Comparison of ENCODE assay signal across 1 cellular context in genomic region chr6:138987643-138988468, GRCh38.
TF ChIP-seq lines count a peak whose summit lies in the region.

A gene with protein sequence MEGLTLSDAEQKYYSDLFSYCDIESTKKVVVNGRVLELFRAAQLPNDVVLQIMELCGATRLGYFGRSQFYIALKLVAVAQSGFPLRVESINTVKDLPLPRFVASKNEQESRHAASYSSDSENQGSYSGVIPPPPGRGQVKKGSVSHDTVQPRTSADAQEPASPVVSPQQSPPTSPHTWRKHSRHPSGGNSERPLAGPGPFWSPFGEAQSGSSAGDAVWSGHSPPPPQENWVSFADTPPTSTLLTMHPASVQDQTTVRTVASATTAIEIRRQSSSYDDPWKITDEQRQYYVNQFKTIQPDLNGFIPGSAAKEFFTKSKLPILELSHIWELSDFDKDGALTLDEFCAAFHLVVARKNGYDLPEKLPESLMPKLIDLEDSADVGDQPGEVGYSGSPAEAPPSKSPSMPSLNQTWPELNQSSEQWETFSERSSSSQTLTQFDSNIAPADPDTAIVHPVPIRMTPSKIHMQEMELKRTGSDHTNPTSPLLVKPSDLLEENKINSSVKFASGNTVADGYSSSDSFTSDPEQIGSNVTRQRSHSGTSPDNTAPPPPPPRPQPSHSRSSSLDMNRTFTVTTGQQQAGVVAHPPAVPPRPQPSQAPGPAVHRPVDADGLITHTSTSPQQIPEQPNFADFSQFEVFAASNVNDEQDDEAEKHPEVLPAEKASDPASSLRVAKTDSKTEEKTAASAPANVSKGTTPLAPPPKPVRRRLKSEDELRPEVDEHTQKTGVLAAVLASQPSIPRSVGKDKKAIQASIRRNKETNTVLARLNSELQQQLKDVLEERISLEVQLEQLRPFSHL (minus strand): TSS chr6:138988253. CDS start chr6:138987682, 571 bp downstream.

TF ChIP-seq in HEK293, 187 proteins besides CTCF, POLR2A, EP300 and RAD21 (continued from another document and continues in another):
- TF ChIP-seq, protein P1, sequence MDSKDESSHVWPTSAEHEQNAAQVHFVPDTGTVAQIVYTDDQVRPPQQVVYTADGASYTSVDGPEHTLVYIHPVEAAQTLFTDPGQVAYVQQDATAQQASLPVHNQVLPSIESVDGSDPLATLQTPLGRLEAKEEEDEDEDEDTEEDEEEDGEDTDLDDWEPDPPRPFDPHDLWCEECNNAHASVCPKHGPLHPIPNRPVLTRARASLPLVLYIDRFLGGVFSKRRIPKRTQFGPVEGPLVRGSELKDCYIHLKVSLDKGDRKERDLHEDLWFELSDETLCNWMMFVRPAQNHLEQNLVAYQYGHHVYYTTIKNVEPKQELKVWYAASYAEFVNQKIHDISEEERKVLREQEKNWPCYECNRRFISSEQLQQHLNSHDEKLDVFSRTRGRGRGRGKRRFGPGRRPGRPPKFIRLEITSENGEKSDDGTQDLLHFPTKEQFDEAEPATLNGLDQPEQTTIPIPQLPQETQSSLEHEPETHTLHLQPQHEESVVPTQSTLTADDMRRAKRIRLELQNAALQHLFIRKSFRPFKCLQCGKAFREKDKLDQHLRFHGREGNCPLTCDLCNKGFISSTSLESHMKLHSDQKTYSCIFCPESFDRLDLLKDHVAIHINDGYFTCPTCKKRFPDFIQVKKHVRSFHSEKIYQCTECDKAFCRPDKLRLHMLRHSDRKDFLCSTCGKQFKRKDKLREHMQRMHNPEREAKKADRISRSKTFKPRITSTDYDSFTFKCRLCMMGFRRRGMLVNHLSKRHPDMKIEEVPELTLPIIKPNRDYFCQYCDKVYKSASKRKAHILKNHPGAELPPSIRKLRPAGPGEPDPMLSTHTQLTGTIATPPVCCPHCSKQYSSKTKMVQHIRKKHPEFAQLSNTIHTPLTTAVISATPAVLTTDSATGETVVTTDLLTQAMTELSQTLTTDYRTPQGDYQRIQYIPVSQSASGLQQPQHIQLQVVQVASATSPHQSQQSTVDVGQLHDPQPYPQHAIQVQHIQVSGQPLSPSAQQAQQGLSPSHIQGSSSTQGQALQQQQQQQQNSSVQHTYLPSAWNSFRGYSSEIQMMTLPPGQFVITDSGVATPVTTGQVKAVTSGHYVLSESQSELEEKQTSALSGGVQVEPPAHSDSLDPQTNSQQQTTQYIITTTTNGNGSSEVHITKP (tag by site-specific recombination; IDR thresholded peaks at IDR 0.05): peak; percentile 88
- TF ChIP-seq ZXDB (tag by site-specific recombination; IDR thresholded peaks at IDR 0.05) (peak; percentile 81), RBAK (tag by site-specific recombination; IDR thresholded peaks at IDR 0.05) (no peak), ZBTB20 (tag by site-specific recombination; IDR thresholded peaks at IDR 0.05) (peak; percentile 57; the same call in 1 of the 2 replicates), KLF7 (tag by site-specific recombination; IDR thresholded peaks at IDR 0.05; ENCODE audit: borderline replicate concordance) (peak; percentile 76), GLI2 (tag by site-specific recombination; IDR thresholded peaks at IDR 0.05; ENCODE audit: borderline replicate concordance, low read depth) (no peak; the same call in 1 of the 2 replicates), ZNF37A (tag by site-specific recombination; IDR thresholded peaks at IDR 0.05) (no peak), REPIN1 (tag by site-specific recombination; IDR thresholded peaks at IDR 0.05; ENCODE audit: low read depth) (0 out of 2 replicates have a peak, but pooled peaks have one; percentile 29), KLF9 (tag by site-specific recombination; IDR thresholded peaks at IDR 0.05; ENCODE audit: low read depth) (peak; percentile 71), ZNF658 (tag by site-specific recombination; IDR thresholded peaks at IDR 0.05) (no peak), KLF17 (tag by site-specific recombination; IDR thresholded peaks at IDR 0.05) (peak; percentile 83), HIC1 (tag by site-specific recombination; IDR thresholded peaks at IDR 0.05) (no peak), ZNF837 (tag by site-specific recombination; IDR thresholded peaks at IDR 0.05) (no peak), ZSCAN16 (tag by site-specific recombination; IDR thresholded peaks at IDR 0.05) (no peak), ZNF558 (tag by site-specific recombination; IDR thresholded peaks at IDR 0.05) (no peak), SP7 (tag by site-specific recombination; IDR thresholded peaks at IDR 0.05) (peak; percentile 89), ZNF175 (tag by site-specific recombination; IDR thresholded peaks at IDR 0.05) (no peak), BCL6B (tag by site-specific recombination; IDR thresholded peaks at IDR 0.05) (no peak), ZNF416 (tag by site-specific recombination; IDR thresholded peaks at IDR 0.05) (no peak), ZFP37 (tag by site-specific recombination; IDR thresholded peaks at IDR 0.05) (peak; percentile 91; the same call in 1 of the 2 replicates), ZNF112 (tag by site-specific recombination; IDR thresholded peaks at IDR 0.05) (no peak), ZNF654 (tag by site-specific recombination; IDR thresholded peaks at IDR 0.05; ENCODE audit: low read depth) (no peak; the same call in 1 of the 2 replicates), ZBTB1 (tag by site-specific recombination; IDR thresholded peaks at IDR 0.05) (no peak), ZEB2 (tag by site-specific recombination; IDR thresholded peaks at IDR 0.05) (peak; percentile 87), ZFP41 (tag by site-specific recombination; IDR thresholded peaks at IDR 0.05; ENCODE audit: borderline replicate concordance) (no peak), OVOL3 (tag by site-specific recombination; IDR thresholded peaks at IDR 0.05) (no peak), REST (tag by site-specific recombination; IDR thresholded peaks at IDR 0.05) (no peak), ZNF211 (tag by site-specific recombination; IDR thresholded peaks at IDR 0.05; ENCODE audit: low read depth) (no peak), BCL11B (tag by site-specific recombination; IDR thresholded peaks at IDR 0.05; ENCODE audit: low read depth) (no peak), ZNF335 (tag by site-specific recombination; conservative IDR thresholded peaks at IDR 0.05) (0 out of 2 replicates have a peak, but pooled peaks have one; percentile 21), ZNF391 (tag by site-specific recombination; IDR thresholded peaks at IDR 0.05; ENCODE audit: borderline replicate concordance, low read depth) (peak; percentile 37; the same call in 1 of the 2 replicates), ZNF747 (tag by site-specific recombination; IDR thresholded peaks at IDR 0.05) (no peak)
- TF ChIP-seq, protein P2, sequence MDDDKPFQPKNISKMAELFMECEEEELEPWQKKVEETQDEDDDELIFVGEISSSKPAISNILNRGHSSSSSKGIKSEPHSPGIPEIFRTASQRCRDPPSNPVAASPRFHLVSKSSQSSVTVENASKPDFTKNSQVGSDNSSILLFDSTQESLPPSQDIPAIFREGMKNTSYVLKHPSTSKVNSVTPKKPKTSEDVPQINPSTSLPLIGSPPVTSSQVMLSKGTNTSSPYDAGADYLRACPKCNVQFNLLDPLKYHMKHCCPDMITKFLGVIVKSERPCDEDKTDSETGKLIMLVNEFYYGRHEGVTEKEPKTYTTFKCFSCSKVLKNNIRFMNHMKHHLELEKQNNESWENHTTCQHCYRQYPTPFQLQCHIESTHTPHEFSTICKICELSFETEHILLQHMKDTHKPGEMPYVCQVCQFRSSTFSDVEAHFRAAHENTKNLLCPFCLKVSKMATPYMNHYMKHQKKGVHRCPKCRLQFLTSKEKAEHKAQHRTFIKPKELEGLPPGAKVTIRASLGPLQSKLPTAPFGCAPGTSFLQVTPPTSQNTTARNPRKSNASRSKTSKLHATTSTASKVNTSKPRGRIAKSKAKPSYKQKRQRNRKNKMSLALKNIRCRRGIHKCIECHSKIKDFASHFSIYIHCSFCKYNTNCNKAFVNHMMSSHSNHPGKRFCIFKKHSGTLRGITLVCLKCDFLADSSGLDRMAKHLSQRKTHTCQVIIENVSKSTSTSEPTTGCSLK (tag by site-specific recombination; IDR thresholded peaks at IDR 0.05): no peak
- TF ChIP-seq, protein P3, sequence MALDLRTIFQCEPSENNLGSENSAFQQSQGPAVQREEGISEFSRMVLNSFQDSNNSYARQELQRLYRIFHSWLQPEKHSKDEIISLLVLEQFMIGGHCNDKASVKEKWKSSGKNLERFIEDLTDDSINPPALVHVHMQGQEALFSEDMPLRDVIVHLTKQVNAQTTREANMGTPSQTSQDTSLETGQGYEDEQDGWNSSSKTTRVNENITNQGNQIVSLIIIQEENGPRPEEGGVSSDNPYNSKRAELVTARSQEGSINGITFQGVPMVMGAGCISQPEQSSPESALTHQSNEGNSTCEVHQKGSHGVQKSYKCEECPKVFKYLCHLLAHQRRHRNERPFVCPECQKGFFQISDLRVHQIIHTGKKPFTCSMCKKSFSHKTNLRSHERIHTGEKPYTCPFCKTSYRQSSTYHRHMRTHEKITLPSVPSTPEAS (tag by site-specific recombination; IDR thresholded peaks at IDR 0.05): no peak
- TF ChIP-seq, protein P4, sequence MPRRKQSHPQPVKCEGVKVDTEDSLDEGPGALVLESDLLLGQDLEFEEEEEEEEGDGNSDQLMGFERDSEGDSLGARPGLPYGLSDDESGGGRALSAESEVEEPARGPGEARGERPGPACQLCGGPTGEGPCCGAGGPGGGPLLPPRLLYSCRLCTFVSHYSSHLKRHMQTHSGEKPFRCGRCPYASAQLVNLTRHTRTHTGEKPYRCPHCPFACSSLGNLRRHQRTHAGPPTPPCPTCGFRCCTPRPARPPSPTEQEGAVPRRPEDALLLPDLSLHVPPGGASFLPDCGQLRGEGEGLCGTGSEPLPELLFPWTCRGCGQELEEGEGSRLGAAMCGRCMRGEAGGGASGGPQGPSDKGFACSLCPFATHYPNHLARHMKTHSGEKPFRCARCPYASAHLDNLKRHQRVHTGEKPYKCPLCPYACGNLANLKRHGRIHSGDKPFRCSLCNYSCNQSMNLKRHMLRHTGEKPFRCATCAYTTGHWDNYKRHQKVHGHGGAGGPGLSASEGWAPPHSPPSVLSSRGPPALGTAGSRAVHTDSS (tag by site-specific recombination; IDR thresholded peaks at IDR 0.05): no peak
